ENCODE assay signal across 1 cellular context in the genomic region with DNA sequence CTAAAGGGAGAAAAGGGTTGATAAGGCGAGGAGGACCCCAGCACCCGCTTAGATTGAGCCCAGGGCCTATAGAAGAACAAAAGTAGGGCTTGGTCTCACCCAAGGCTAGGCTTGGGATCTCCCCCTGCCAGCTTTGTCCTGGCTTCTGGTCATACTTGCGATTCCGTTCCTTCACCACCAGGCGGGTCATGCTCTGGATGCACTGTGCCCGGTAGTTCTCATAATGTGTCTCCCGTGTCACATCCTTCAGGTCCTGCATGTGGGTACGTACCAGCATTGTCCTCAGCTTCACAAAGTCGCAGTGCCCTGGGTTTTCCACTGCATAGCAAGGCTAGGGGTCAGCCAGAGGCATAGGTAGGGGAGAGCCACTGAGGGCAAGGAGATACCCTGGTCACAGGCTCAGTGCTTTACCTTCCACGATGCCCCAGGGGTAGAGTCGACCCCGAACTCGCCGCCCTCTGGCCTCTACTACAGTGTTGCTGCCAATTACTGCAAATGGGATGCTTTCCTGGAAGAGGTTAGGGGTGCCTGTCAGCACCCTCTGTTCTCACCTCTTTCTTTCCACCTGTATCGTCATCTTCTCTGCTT.
TF ChIP-seq lines count a peak whose summit lies in the region.

No MANE protein-coding gene starts in this region.

TF ChIP-seq in K562, 482 proteins besides CTCF, POLR2A, EP300 and RAD21 (continued from another document):
- TF ChIP-seq, protein P1, sequence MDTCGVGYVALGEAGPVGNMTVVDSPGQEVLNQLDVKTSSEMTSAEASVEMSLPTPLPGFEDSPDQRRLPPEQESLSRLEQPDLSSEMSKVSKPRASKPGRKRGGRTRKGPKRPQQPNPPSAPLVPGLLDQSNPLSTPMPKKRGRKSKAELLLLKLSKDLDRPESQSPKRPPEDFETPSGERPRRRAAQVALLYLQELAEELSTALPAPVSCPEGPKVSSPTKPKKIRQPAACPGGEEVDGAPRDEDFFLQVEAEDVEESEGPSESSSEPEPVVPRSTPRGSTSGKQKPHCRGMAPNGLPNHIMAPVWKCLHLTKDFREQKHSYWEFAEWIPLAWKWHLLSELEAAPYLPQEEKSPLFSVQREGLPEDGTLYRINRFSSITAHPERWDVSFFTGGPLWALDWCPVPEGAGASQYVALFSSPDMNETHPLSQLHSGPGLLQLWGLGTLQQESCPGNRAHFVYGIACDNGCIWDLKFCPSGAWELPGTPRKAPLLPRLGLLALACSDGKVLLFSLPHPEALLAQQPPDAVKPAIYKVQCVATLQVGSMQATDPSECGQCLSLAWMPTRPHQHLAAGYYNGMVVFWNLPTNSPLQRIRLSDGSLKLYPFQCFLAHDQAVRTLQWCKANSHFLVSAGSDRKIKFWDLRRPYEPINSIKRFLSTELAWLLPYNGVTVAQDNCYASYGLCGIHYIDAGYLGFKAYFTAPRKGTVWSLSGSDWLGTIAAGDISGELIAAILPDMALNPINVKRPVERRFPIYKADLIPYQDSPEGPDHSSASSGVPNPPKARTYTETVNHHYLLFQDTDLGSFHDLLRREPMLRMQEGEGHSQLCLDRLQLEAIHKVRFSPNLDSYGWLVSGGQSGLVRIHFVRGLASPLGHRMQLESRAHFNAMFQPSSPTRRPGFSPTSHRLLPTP (IDR thresholded peaks at IDR 0.05; ENCODE audit: borderline replicate concordance, extremely low read depth, insufficient read length): no peak
- TF ChIP-seq, protein P2, sequence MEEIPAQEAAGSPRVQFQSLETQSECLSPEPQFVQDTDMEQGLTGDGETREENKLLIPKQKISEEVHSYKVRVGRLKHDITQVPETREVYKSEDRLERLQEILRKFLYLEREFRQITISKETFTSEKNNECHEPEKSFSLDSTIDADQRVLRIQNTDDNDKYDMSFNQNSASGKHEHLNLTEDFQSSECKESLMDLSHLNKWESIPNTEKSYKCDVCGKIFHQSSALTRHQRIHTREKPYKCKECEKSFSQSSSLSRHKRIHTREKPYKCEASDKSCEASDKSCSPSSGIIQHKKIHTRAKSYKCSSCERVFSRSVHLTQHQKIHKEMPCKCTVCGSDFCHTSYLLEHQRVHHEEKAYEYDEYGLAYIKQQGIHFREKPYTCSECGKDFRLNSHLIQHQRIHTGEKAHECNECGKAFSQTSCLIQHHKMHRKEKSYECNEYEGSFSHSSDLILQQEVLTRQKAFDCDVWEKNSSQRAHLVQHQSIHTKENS (CRISPR knock-in tag; IDR thresholded peaks at IDR 0.05): no peak
- TF ChIP-seq MCM5 (IDR thresholded peaks at IDR 0.05; ENCODE audit: low read depth) (no peak), ZNF175 (CRISPR knock-in tag; IDR thresholded peaks at IDR 0.05; ENCODE audit: low read depth) (no peak)
